27 cellular contexts compared by ENCODE assay signal in genomic region chr22:36249160-36249559, GRCh38. TPM values are rescaled to one million over a fixed set of nuclear protein-coding genes. Genes with fewer than 3 reads are reported as not detected.
DNase-seq lines count a peak whose midpoint lies in the region; ATAC-seq, FAIRE-seq and TF ChIP-seq lines count a peak whose summit lies in the region.
"Had no signal": no experiment of that assay in that cellular context is flagged by ENCODE, and none has a peak within 500 bp of the region (broad histone marks: within the 10 kb centered on the region; RNA-seq: fewer than 3 reads in every experiment).

No MANE protein-coding gene starts in this region.

- TF ChIP-seq CTCF in OCI-LY3 (IDR thresholded peaks at IDR 0.05; ENCODE audit: low read depth, low read length) (no peak), endodermal cell (conservative IDR thresholded peaks at IDR 0.05) (no peak), mucosa of descending colon (IDR thresholded peaks at IDR 0.05) (no peak)

- H3K18ac ChIP-seq in mesenchymal stem cell (ENCODE audit: low read depth in 1 of 2, low read length in 2 of 2): no peak overlapping the region

- no peak overlapping the region for H3K27ac Mint-ChIP-seq in endodermal cell
- H3K27ac Mint-ChIP-seq in effector memory CD8-positive, alpha-beta T cell: no peak overlapping the region
- H3K27ac Mint-ChIP-seq: CD4-positive, CD25-positive, alpha-beta regulatory T cell had no signal

- no peaks in the 10 kb centered on the region for H3K27me3 Mint-ChIP-seq in endodermal cell (ENCODE audit: insufficient read depth)
- H3K27me3 Mint-ChIP-seq in effector memory CD8-positive, alpha-beta T cell: peaks cover 0 to 21% of the 10 kb centered on the region in 2 donors
- H3K27me3 Mint-ChIP-seq: CD4-positive, CD25-positive, alpha-beta regulatory T cell had no signal

- no peak overlapping the region for H4K8ac ChIP-seq in mesenchymal stem cell (ENCODE audit: low read length)

- H3K36me3 ChIP-seq in OCI-LY3 (replicated peaks; ENCODE audit: low read depth, low read length) (peaks cover 34% of the 10 kb centered on the region), endodermal cell (ENCODE audit: control insufficient read depth, insufficient read depth, low read length) (no peaks in the 10 kb centered on the region), mesenchymal stem cell (ENCODE audit: control insufficient read depth in 1 of 2, insufficient read depth in 2 of 2, low read depth in 1 of 2, low read length in 2 of 2) (no peaks in the 10 kb centered on the region), mucosa of descending colon (ENCODE audit: low read depth) (no peaks in the 10 kb centered on the region)
- H3K36me3 ChIP-seq: BLaER1, MG63 had no signal

- H3K4me3 Mint-ChIP-seq in endodermal cell: no peak overlapping the region
- H3K4me3 Mint-ChIP-seq in effector memory CD8-positive, alpha-beta T cell: no peak overlapping the region

- H3K36me3 Mint-ChIP-seq in endodermal cell (ENCODE audit: low read depth): no peaks in the 10 kb centered on the region
- peaks cover 8% of the 10 kb centered on the region for H3K36me3 Mint-ChIP-seq in effector memory CD8-positive, alpha-beta T cell (ENCODE audit: insufficient read depth)

- H3K27me3 ChIP-seq in OCI-LY3 (ENCODE audit: low read depth, low read length) (no peaks in the 10 kb centered on the region), endodermal cell (ENCODE audit: control insufficient read depth, insufficient read depth, low read length, poor library complexity, severe bottlenecking) (no peaks in the 10 kb centered on the region), mesenchymal stem cell (ENCODE audit: control insufficient read depth in 1 of 2, insufficient read depth in 1 of 2, low read length in 2 of 2) (no peaks in the 10 kb centered on the region)
- H3K27me3 ChIP-seq: BLaER1, MG63 had no signal

- peaks cover 27% of the 10 kb centered on the region for H3K79me2 ChIP-seq in OCI-LY3 (ENCODE audit: low read length)

- intact Hi-C loops in mucosa of descending colon (cut with DNase I, micrococcal nuclease): no loop called here

- peak overlapping the region; percentile 66 for H3K9ac ChIP-seq in OCI-LY3 (ENCODE audit: low read length)
- no peak overlapping the region for H3K9ac ChIP-seq in endodermal cell (ENCODE audit: extremely low read depth, low read length, poor library complexity, severe bottlenecking)
- H3K9ac ChIP-seq in mesenchymal stem cell (ENCODE audit: low read length): no peak overlapping the region
- H3K9ac ChIP-seq: BLaER1, GM23248 had no signal

- no peak overlapping the region for H3K4me3 ChIP-seq in OCI-LY3 (ENCODE audit: low read length)
- H3K4me3 ChIP-seq in endodermal cell (ENCODE audit: low read length): peak overlapping the region; percentile 4
- H3K4me3 ChIP-seq in mesenchymal stem cell (ENCODE audit: insufficient read depth in 1 of 2, low read depth in 1 of 2, low read length in 2 of 2): no peak overlapping the region
- no peak overlapping the region for H3K4me3 ChIP-seq in mucosa of descending colon
- H3K4me3 ChIP-seq: BLaER1, GM23248, MG63 had no signal

- H2AFZ ChIP-seq in OCI-LY3 (ENCODE audit: low read depth, low read length) (no peak overlapping the region), mesenchymal stem cell (ENCODE audit: low read depth, low read length) (no peak overlapping the region)
- H2AFZ ChIP-seq: GM23248 had no signal

- no peak overlapping the region for H2BK15ac ChIP-seq in mesenchymal stem cell (ENCODE audit: low read depth, poor library complexity, severe bottlenecking)

- peaks cover 23% of the 10 kb centered on the region for H3K9me3 Mint-ChIP-seq in endodermal cell
- H3K9me3 Mint-ChIP-seq in effector memory CD8-positive, alpha-beta T cell: no peaks in the 10 kb centered on the region

- H3K4me1 Mint-ChIP-seq in endodermal cell: peaks cover 9% of the 10 kb centered on the region
- peaks cover 21 to 23% of the 10 kb centered on the region in 2 donors for H3K4me1 Mint-ChIP-seq in effector memory CD8-positive, alpha-beta T cell (ENCODE audit: low read depth in 2 of 2)

- H3K23ac ChIP-seq in mesenchymal stem cell (ENCODE audit: low read length in 2 of 2): no peak overlapping the region

- H4K20me1 ChIP-seq in OCI-LY3 (ENCODE audit: insufficient read depth, low read length): no peaks in the 10 kb centered on the region
- H4K20me1 ChIP-seq: BLaER1 had no signal

- H3K27ac ChIP-seq in OCI-LY3 (ENCODE audit: low read length) (peak overlapping the region; percentile 94), endodermal cell (ENCODE audit: low read depth, low read length) (no peak overlapping the region), mesenchymal stem cell (ENCODE audit: low read length, poor library complexity, severe bottlenecking) (peak overlapping the region; percentile 94)
- H3K27ac ChIP-seq: 22Rv1, BLaER1, GM23248 had no signal

- H3K14ac ChIP-seq in mesenchymal stem cell (ENCODE audit: low read length in 2 of 2): no peak overlapping the region

- H2BK12ac ChIP-seq in mesenchymal stem cell (ENCODE audit: low read length in 2 of 2): no peak overlapping the region

- peaks cover 64% of the 10 kb centered on the region for H3K4me1 ChIP-seq in OCI-LY3 (ENCODE audit: low read length)
- H3K4me1 ChIP-seq in endodermal cell (ENCODE audit: control insufficient read depth, insufficient read depth, low read length): no peaks in the 10 kb centered on the region
- peaks cover 25% of the 10 kb centered on the region for H3K4me1 ChIP-seq in mesenchymal stem cell (ENCODE audit: control insufficient read depth, insufficient read depth, low read depth, low read length)
- peaks cover 15% of the 10 kb centered on the region for H3K4me1 ChIP-seq in mucosa of descending colon (ENCODE audit: low read depth)

- peaks cover 3% of the 10 kb centered on the region for H3K79me1 ChIP-seq in mesenchymal stem cell (replicated peaks; ENCODE audit: low read length, poor library complexity, severe bottlenecking)

- no peak overlapping the region for H2BK5ac ChIP-seq in mesenchymal stem cell (ENCODE audit: low read depth, low read length, poor library complexity, severe bottlenecking)

- H2BK120ac ChIP-seq in mesenchymal stem cell (ENCODE audit: low read depth, low read length): no peak overlapping the region

- H3K4me2 ChIP-seq in OCI-LY3 (ENCODE audit: low read length) (peak overlapping the region; percentile 52), mesenchymal stem cell (ENCODE audit: low read length, poor library complexity, severe bottlenecking) (no peak overlapping the region)
- H3K4me2 ChIP-seq: BLaER1 had no signal

- DNase-seq in endodermal cell (no peak), mesenchymal stem cell (no peak), mucosa of descending colon (no peak), middle frontal gyrus (ENCODE audit: extremely low spot score, low spot score) (no peak)
- DNase-seq in effector memory CD8-positive, alpha-beta T cell: no peak
- DNase-seq: CD4-positive, CD25-positive, alpha-beta regulatory T cell; DMS53; GM23248; H7; KG1; MG63; NCI-H1105 treated with DMSO at 0.1 percent for 48 hours; NCI-H146; NCI-H2029; NCI-H446 treated with DMSO at 0.1 percent for 48 hours; NCI-H526; NCI-H82; NK-92 treated with Interleukin-12 subunit alpha and Interleukin-12 subunit beta, amount 100 ng/mL, for 24 hours; SHP77 treated with DMSO at 0.1 percent for 48 hours had no signal

- H3K9me3 ChIP-seq in OCI-LY3 (ENCODE audit: insufficient read depth, low read length) (peaks cover 25% of the 10 kb centered on the region), endodermal cell (ENCODE audit: control insufficient read depth, low read length) (peaks cover 23% of the 10 kb centered on the region), mesenchymal stem cell (ENCODE audit: control insufficient read depth, low read length) (peaks cover 6% of the 10 kb centered on the region), mucosa of descending colon (no peaks in the 10 kb centered on the region)
- H3K9me3 ChIP-seq: MG63 had no signal

- no peak overlapping the region for H4K91ac ChIP-seq in mesenchymal stem cell (ENCODE audit: low read length)

- FAIRE-seq in A204.1 (lab: Jason Lieb, UNC): peak; percentile 6
- FAIRE-seq: HTR-8/SVneo had no signal

- H3K4ac ChIP-seq in mesenchymal stem cell (ENCODE audit: low read depth in 1 of 2, low read length in 2 of 2): no peak overlapping the region

- peak overlapping the region; percentile 35 for H2AK5ac ChIP-seq in mesenchymal stem cell (ENCODE audit: low read length, severe bottlenecking)

- ATAC-seq in mucosa of descending colon: no peak
- no peak for ATAC-seq in effector memory CD8-positive, alpha-beta T cell (replicated peaks)
- ATAC-seq: Panc1 had no signal

- 86 to 95% methylated on average over 1 to 2 of the region's 2 CpGs for WGBS in endodermal cell (ENCODE audit: insufficient coverage in 1 of 2, insufficient read length in 1 of 2), 2 experiments
- no CpG with 5 or more reads among the region's 2 CpGs for WGBS in mesenchymal stem cell

RNA-seq across cellular contexts. Expression of gene APOL1, which starts 3.8 kb away (rescaled TPM):
- under 1 TPM; 0.11 to 0.22 TPM for total RNA-seq in endodermal cell
- not detected for polyA plus RNA-seq in endodermal cell (2013, experiment 1 of 2)
- polyA plus RNA-seq in endodermal cell (2013, experiment 2 of 2): not detected
- 19.4 TPM for polyA plus RNA-seq in mesenchymal stem cell (2013, experiment 1 of 2)
- polyA plus RNA-seq in mesenchymal stem cell (2013, experiment 2 of 2): 18.7 TPM
- total RNA-seq in mucosa of descending colon: 10 to 100 TPM; 26.0 to 85.7 (median 68.5) TPM
- total RNA-seq: G401, H7 had no signal

RNA-seq across cellular contexts. Expression of gene APOL2, which starts 9.8 kb away (rescaled TPM):
- 1 to 10 TPM; 2.1 to 7.9 TPM for total RNA-seq in endodermal cell
- polyA plus RNA-seq in endodermal cell (2013, experiment 1 of 2): 7.4 TPM
- 7.3 TPM for polyA plus RNA-seq in endodermal cell (2013, experiment 2 of 2)
- 28.5 TPM for polyA plus RNA-seq in mesenchymal stem cell (2013, experiment 1 of 2)
- 29.7 TPM for polyA plus RNA-seq in mesenchymal stem cell (2013, experiment 2 of 2)
- 10 to 100 TPM; 46.3 to 64.8 (median 56.3) TPM for total RNA-seq in mucosa of descending colon

RNA-seq across cellular contexts. Expression of gene APOL4, which starts 47.6 kb away (rescaled TPM):
- not detected for total RNA-seq in endodermal cell
- 0.07 TPM for polyA plus RNA-seq in endodermal cell (2013, experiment 1 of 2)
- 0.17 TPM for polyA plus RNA-seq in endodermal cell (2013, experiment 2 of 2)
- not detected for polyA plus RNA-seq in mesenchymal stem cell (2013, experiment 1 of 2)
- polyA plus RNA-seq in mesenchymal stem cell (2013, experiment 2 of 2): not detected
- 1 to 10 TPM; 1.7 to 4.3 (median 2.7) TPM for total RNA-seq in mucosa of descending colon
- total RNA-seq: CD4-positive, CD25-positive, alpha-beta regulatory T cell; Daoy; G401; GM23248; H7 had no signal
- polyA plus RNA-seq: CD4-positive, CD25-positive, alpha-beta regulatory T cell; GM23248 had no signal

Comparison
In these comparisons a context has a peak if more than half of its experiments do, and no peak if none do; other contexts are left out.
1. RNA of gene APOL1, which starts 3.8 kb away (total RNA-seq): 26.0 to 85.7 TPM in mucosa of descending colon; 0.11 to 0.22 TPM in endodermal cell; every median in the first group is over 10 times any median in the second.
2. RNA of gene APOL2, which starts 9.8 kb away (total RNA-seq): 46.3 to 64.8 TPM in mucosa of descending colon; 2.1 to 7.9 TPM in endodermal cell; every median in the first group is over 4 times any median in the second.